ENCODE assay signal across 1 cellular context in the genomic region with DNA sequence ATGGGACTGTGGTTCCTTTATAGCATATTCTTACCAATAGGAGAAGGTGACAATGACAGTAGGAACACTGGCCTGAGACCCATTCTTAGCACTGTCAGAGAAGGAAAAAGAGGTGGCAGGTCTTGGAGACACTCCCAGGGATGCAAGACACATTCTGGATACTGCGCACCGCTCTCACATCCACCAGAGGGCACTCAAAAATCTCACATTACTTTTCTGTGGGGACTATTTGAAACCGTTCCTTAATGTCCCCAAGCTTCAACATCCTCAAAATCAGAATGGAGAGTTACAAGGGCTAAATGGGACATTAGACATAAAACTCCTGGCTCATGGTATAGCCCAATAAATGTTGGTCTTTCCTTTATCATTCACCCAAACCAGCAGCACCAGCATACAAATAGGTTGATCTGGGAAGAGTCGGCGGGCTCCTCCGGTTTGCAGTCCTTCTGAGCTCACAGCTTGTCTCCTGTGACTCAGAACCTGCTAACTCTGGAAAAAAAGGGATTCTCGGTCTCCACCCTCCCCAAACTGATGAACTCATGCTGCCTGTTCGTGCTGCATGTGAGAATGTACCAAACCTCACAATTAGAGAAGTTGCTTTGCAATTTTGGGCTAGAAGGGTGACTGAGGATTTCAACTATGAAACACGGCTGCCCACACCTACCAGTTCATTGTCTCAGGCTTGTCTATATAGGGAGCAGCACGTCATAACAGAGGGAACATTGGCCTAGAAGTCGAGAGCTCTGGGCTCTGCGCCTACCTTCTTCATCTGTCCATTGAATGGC.
A peak's percentile ranks its signal among the peaks of the same experiment; 100 is the strongest.
TF ChIP-seq lines count a peak whose summit lies in the region.

No MANE protein-coding gene starts in this region.

TF ChIP-seq in HEK293, 187 proteins besides CTCF, POLR2A, EP300 and RAD21 (continued from another document):
- TF ChIP-seq ZNF335 (tag by site-specific recombination; conservative IDR thresholded peaks at IDR 0.05): 0 out of 2 replicates have a peak, but pooled peaks have one; percentile 21
- TF ChIP-seq EGR2 (tag by site-specific recombination; IDR thresholded peaks at IDR 0.05; ENCODE audit: low read depth): no peak
- no peak for TF ChIP-seq ZNF501 (tag by site-specific recombination; IDR thresholded peaks at IDR 0.05)
- TF ChIP-seq ZNF571 (tag by site-specific recombination; IDR thresholded peaks at IDR 0.05): no peak
- TF ChIP-seq, protein P1, sequence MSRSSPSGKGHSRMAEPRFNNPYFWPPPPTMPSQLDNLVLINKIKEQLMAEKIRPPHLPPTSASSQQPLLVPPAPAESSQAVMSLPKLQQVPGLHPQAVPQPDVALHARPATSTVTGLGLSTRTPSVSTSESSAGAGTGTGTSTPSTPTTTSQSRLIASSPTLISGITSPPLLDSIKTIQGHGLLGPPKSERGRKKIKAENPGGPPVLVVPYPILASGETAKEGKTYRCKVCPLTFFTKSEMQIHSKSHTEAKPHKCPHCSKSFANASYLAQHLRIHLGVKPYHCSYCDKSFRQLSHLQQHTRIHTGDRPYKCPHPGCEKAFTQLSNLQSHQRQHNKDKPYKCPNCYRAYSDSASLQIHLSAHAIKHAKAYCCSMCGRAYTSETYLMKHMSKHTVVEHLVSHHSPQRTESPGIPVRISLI (tag by site-specific recombination; IDR thresholded peaks at IDR 0.05): no peak
- TF ChIP-seq, protein P2, sequence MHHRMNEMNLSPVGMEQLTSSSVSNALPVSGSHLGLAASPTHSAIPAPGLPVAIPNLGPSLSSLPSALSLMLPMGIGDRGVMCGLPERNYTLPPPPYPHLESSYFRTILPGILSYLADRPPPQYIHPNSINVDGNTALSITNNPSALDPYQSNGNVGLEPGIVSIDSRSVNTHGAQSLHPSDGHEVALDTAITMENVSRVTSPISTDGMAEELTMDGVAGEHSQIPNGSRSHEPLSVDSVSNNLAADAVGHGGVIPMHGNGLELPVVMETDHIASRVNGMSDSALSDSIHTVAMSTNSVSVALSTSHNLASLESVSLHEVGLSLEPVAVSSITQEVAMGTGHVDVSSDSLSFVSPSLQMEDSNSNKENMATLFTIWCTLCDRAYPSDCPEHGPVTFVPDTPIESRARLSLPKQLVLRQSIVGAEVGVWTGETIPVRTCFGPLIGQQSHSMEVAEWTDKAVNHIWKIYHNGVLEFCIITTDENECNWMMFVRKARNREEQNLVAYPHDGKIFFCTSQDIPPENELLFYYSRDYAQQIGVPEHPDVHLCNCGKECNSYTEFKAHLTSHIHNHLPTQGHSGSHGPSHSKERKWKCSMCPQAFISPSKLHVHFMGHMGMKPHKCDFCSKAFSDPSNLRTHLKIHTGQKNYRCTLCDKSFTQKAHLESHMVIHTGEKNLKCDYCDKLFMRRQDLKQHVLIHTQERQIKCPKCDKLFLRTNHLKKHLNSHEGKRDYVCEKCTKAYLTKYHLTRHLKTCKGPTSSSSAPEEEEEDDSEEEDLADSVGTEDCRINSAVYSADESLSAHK (tag by site-specific recombination; IDR thresholded peaks at IDR 0.05): peak; percentile 94
- TF ChIP-seq HOXD13 (CRISPR knock-in tag; IDR thresholded peaks at IDR 0.05; ENCODE audit: borderline replicate concordance): no peak
- TF ChIP-seq TRIM28 (IDR thresholded peaks at IDR 0.05; ENCODE audit: borderline replicate concordance, low read length): peak; percentile 73; the same call in 1 of the 2 replicates
- TF ChIP-seq ZNF544 (tag by site-specific recombination; IDR thresholded peaks at IDR 0.05): no peak
